ENCODE assay signal across 8 cellular contexts in the genomic region with DNA sequence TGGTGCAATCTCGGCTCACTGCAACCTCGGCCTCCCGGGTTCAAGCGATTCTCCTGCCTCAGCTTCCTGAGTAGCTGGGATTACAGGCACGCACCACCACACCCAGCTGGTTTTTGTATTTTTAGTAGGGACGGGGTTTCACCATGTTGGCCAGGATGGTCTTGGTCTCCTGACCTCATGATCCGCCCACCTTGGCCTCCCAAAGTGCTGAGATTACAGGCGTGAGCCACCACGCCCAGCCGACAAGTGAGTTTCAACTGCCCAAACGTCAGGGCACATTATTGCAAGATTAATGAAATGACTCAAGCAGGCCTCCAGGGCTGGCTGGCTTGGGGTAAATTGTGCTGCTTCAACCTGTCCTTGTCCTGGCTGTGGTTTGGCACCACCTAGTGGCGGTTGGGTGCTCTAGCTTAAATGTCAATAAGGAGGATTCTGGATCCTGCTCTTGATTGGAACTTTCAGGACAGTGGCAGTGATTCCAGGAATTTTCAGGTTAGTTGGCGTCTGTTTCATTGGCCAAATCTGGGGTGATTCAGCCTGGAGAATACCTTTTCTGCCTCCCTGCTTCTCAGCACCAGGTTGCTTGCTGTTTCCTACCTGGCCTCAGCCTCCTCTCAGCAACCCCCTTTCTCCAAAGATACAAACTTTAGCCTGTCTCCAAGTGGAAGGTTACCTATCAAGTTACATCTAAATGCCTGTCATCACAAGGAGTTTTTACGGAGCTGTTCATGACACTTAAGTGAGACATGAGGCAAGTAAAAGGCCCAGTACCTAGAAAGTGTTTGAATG. TPM values are rescaled to one million over a fixed set of nuclear protein-coding genes. Genes with fewer than 3 reads are reported as not detected.
DNase-seq lines count a peak whose midpoint lies in the region; ATAC-seq and TF ChIP-seq lines count a peak whose summit lies in the region.

No MANE protein-coding gene starts in this region.

- peak; percentile 77 for TF ChIP-seq CTCF in CD8-positive, alpha-beta T cell (IDR thresholded peaks at IDR 0.05)
- TF ChIP-seq CTCF in RWPE2 (IDR thresholded peaks at IDR 0.05; ENCODE audit: poor library complexity, severe bottlenecking) (peak; percentile 94), foreskin keratinocyte (conservative IDR thresholded peaks at IDR 0.05) (peak; percentile 99), omental fat pad (IDR thresholded peaks at IDR 0.05) (peak in 2 of 3 donors; percentile 63 to 83), thoracic aorta (IDR thresholded peaks at IDR 0.05) (peak; percentile 96)

- H3K9me3 Mint-ChIP-seq in CD8-positive, alpha-beta T cell, result no peaks in the 10 kb centered on the region
- no peaks in the 10 kb centered on the region for H3K9me3 Mint-ChIP-seq in activated T-helper 17 cell treated with anti-CD3 and anti-CD28 coated beads, Interleukin-2, amount 50 U/mL, for 72 hours

- H3K4me3 Mint-ChIP-seq in CD8-positive, alpha-beta T cell, result no peak overlapping the region
- no peak overlapping the region for H3K4me3 Mint-ChIP-seq in activated T-helper 17 cell treated with anti-CD3 and anti-CD28 coated beads, Interleukin-2, amount 50 U/mL, for 72 hours

- H3K27ac Mint-ChIP-seq in CD8-positive, alpha-beta T cell, result no peak overlapping the region
- no peak overlapping the region for H3K27ac Mint-ChIP-seq in activated T-helper 17 cell treated with anti-CD3 and anti-CD28 coated beads, Interleukin-2, amount 50 U/mL, for 72 hours

- POLR2A ChIA-PET in CD8-positive, alpha-beta T cell (lab: Charles Lee), result interaction anchor here (1.1 to 1.5 kb wide), 2 partner anchors 65 to 147 kb away, joined by 3 read pairs; no protein-coding TSS in a partner anchor

- H3K36me3 ChIP-seq in CD8-positive, alpha-beta T cell (ENCODE audit: insufficient read depth, low read length), result no peaks in the 10 kb centered on the region
- H3K36me3 ChIP-seq in RWPE2 (ENCODE audit: low read depth) (no peaks in the 10 kb centered on the region; the same call in 1 of the 2 replicates), thoracic aorta (no peaks in the 10 kb centered on the region)

- no peaks in the 10 kb centered on the region for H3K9me3 ChIP-seq in CD8-positive, alpha-beta T cell (ENCODE audit: low read length)
- no peaks in the 10 kb centered on the region for H3K9me3 ChIP-seq in RWPE2 (ENCODE audit: severe bottlenecking)
- no peaks in the 10 kb centered on the region for H3K9me3 ChIP-seq in thoracic aorta

- peak; percentile 73 to 89 (median 86) for DNase-seq in CD8-positive, alpha-beta T cell
- DNase-seq in M059J (ENCODE audit: low read depth) (peak; percentile 90), RWPE2 (ENCODE audit: low spot score) (peak; percentile 89), foreskin keratinocyte (peak; percentile 76 to 86), omental fat pad (ENCODE audit: low spot score) (peak; percentile 82), thoracic aorta (ENCODE audit: low spot score) (peak; percentile 77)

- ATAC-seq in CD8-positive, alpha-beta T cell, result peak; percentile 94
- ATAC-seq in GM21423 (IDR thresholded peaks at IDR 0.05; ENCODE audit: unreplicated experiment) (peak; percentile 65), RWPE2 (ENCODE audit: low read depth) (peak; percentile 87), foreskin keratinocyte (peak; percentile 90), omental fat pad (ENCODE audit: low FRiP score) (peak; percentile 92), thoracic aorta (ENCODE audit: insufficient number of reproducible peaks, low FRiP score, low read depth) (peak; percentile 75)
- peak; percentile 94 for ATAC-seq in activated T-helper 17 cell treated with anti-CD3 and anti-CD28 coated beads, Interleukin-2, amount 50 U/mL, for 72 hours (replicated peaks)

- intact Hi-C loops in CD8-positive, alpha-beta T cell (cut with DNase I, micrococcal nuclease), result loop anchor here (1.0 to 10.0 kb wide), 4 partner anchors 63 to 619 kb away; no protein-coding TSS in a partner anchor

- no peaks in the 10 kb centered on the region for H3K27me3 Mint-ChIP-seq in CD8-positive, alpha-beta T cell (ENCODE audit: low read depth)
- no peaks in the 10 kb centered on the region for H3K27me3 Mint-ChIP-seq in activated T-helper 17 cell treated with anti-CD3 and anti-CD28 coated beads, Interleukin-2, amount 50 U/mL, for 72 hours

- peaks cover 8% of the 10 kb centered on the region for H3K36me3 Mint-ChIP-seq in CD8-positive, alpha-beta T cell
- no peaks in the 10 kb centered on the region for H3K36me3 Mint-ChIP-seq in activated T-helper 17 cell treated with anti-CD3 and anti-CD28 coated beads, Interleukin-2, amount 50 U/mL, for 72 hours (ENCODE audit: low read depth)

- no peaks in the 10 kb centered on the region for H3K4me1 ChIP-seq in CD8-positive, alpha-beta T cell (ENCODE audit: insufficient read depth, low read length)
- H3K4me1 ChIP-seq in RWPE2 (ENCODE audit: insufficient read depth, poor library complexity, severe bottlenecking) (peaks cover 15% of the 10 kb centered on the region), foreskin keratinocyte (peaks cover 3% of the 10 kb centered on the region), thoracic aorta (ENCODE audit: control insufficient read depth in 1 of 2, low read depth in 2 of 2) (peaks cover 26 to 57% of the 10 kb centered on the region in 2 donors)

- H3K4me1 Mint-ChIP-seq in CD8-positive, alpha-beta T cell (ENCODE audit: low read depth), result peaks cover 14% of the 10 kb centered on the region
- peaks cover 15% of the 10 kb centered on the region for H3K4me1 Mint-ChIP-seq in activated T-helper 17 cell treated with anti-CD3 and anti-CD28 coated beads, Interleukin-2, amount 50 U/mL, for 72 hours

- H3K4me3 ChIP-seq in CD8-positive, alpha-beta T cell (ENCODE audit: low read depth, low read length), result no peak overlapping the region
- no peak overlapping the region for H3K4me3 ChIP-seq in RWPE2 (ENCODE audit: severe bottlenecking)
- no peak overlapping the region for H3K4me3 ChIP-seq in thoracic aorta

- no peaks in the 10 kb centered on the region for H3K27me3 ChIP-seq in CD8-positive, alpha-beta T cell (ENCODE audit: insufficient read depth, low read length)
- H3K27me3 ChIP-seq in RWPE2 (ENCODE audit: insufficient read depth, poor library complexity, severe bottlenecking), result no peaks in the 10 kb centered on the region
- no peaks in the 10 kb centered on the region for H3K27me3 ChIP-seq in foreskin keratinocyte
- H3K27me3 ChIP-seq in thoracic aorta (replicated peaks; ENCODE audit: insufficient read depth), result no peaks in the 10 kb centered on the region

- CTCF ChIA-PET in CD8-positive, alpha-beta T cell (lab: Charles Lee), result interaction anchor here (0.5 to 11.9 kb wide), 36 partner anchors 9 to 620 kb away, joined by 3 to 256 read pairs (median 4); a partner anchor contains a TSS

- no peak overlapping the region for H3K27ac ChIP-seq in CD8-positive, alpha-beta T cell (ENCODE audit: low read depth, low read length)
- peak overlapping the region; percentile 20 for H3K27ac ChIP-seq in RWPE2 (ENCODE audit: poor library complexity, severe bottlenecking)
- no peak overlapping the region for H3K27ac ChIP-seq in foreskin keratinocyte
- H3K27ac ChIP-seq in thoracic aorta, result peak overlapping the region in 1 of 2 donors; percentile 80

RNA-seq across cellular contexts. Expression of a gene that starts 32.4 kb away (rescaled TPM):
- total RNA-seq in CD8-positive, alpha-beta T cell, result 10 to 100 TPM; 54.4 to 56.7 TPM
- total RNA-seq in M059J (2014; rRNA removed; shearing (Covaris generic)), result 11.9 and 20.5 TPM in 2 replicates
- total RNA-seq in activated T-helper 17 cell treated with anti-CD3 and anti-CD28 coated beads, Interleukin-2, amount 50 U/mL, for 72 hours, result 10 to 100 TPM; 49.2 to 57.4 TPM
- total RNA-seq in foreskin keratinocyte, result 27.9 and 30.8 TPM in 2 replicates
- 10.5 and 13.0 TPM in 2 replicates for polyA plus RNA-seq in foreskin keratinocyte
- 10 to 100 TPM; 36.9 to 63.4 (median 49.5) TPM for total RNA-seq in omental fat pad
- total RNA-seq in thoracic aorta, result 10 to 100 TPM; 50.5 to 57.3 TPM
